ENCODE assay signal across 26 cellular contexts in the genomic region with DNA sequence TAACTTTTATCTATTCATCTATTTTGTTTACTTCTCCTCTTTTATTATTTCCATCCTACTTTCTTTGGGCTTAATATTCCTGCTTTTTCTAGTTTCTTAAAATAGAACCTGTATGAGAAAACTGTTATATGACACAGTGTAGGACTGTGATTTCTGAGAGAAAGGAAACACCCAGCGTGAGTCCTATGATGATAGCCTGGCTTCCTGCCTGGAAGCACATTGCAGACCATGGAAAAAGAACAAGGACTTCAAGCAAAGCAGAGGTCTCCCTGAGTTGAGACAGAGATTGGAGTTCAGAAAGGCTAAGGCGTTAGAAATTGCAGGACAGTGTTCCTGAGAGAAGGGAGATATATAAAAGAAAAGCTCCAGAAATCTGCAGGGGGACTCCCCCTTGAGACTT. TPM values are rescaled to one million over a fixed set of nuclear protein-coding genes. Genes with fewer than 3 reads are reported as not detected.
DNase-seq lines count a peak whose midpoint lies in the region; ATAC-seq and TF ChIP-seq lines count a peak whose summit lies in the region.
"Had no signal": no experiment of that assay in that cellular context is flagged by ENCODE, and none has a peak within 500 bp of the region (broad histone marks: within the 10 kb centered on the region; RNA-seq: fewer than 3 reads in every experiment).

No MANE protein-coding gene starts in this region.

- intact Hi-C loops in left ventricle myocardium superior (cut with micrococcal nuclease) (no loop called here), ovary (cut with DNase I) (no loop called here)

- H3K9me3 ChIP-seq in right atrium auricular region (no peaks in the 10 kb centered on the region), ovary (no peaks in the 10 kb centered on the region)
- H3K9me3 ChIP-seq: BE2C, SJCRH30, tibial nerve had no signal

- H3K4me3 ChIP-seq in right atrium auricular region (no peak overlapping the region), brain microvascular endothelial cell (ENCODE audit: low read depth, low read length) (no peak overlapping the region), fibroblast of the aortic adventitia (ENCODE audit: low read depth, low read length) (no peak overlapping the region), ovary (no peak overlapping the region)
- H3K4me3 ChIP-seq: K562, SJCRH30, tibial nerve had no signal

- DNase-seq in left ventricle myocardium superior (no peak), right atrium auricular region (ENCODE audit: low spot score) (no peak), brain microvascular endothelial cell (peak; percentile 65), fibroblast of the aortic adventitia (ENCODE audit: low read depth) (peak; percentile 59), stromal cell of bone marrow (ENCODE audit: low read depth) (peak; percentile 44), ovary (no peak), HCEC 1CT (no peak), GM03348 (ENCODE audit: low spot score) (no peak)
- DNase-seq: activated CD4-positive, alpha-beta T cell treated with anti-CD3 and anti-CD28 coated beads, Interleukin-2, amount 50 U/mL, for 48 hours; activated CD8-positive, alpha-beta memory T cell treated with anti-CD3 and anti-CD28 coated beads, Interleukin-2, amount 50 U/mL, for 4 hours; activated naive CD4-positive, alpha-beta T cell treated with anti-CD3 and anti-CD28 coated beads, Interleukin-2, amount 10 ng/mL, durations not matched to agents 7 days and 5 days; BE2C; CD8-positive, alpha-beta memory T cell; DMS153; foreskin keratinocyte; left cardiac atrium; mesendoderm; NCI-H2227 treated with DMSO at 0.1 percent for 48 hours; NCI-H526 treated with DMSO at 0.1 percent for 48 hours; nucleus accumbens; SJCRH30; small intestine; stimulated activated CD4-positive, alpha-beta T cell treated with anti-CD3 and anti-CD28 coated beads, Interleukin-1b, Interleukin-23, amount 100 ng/mL, for 48 hours; T-helper 1 cell had no signal

- H3K27ac ChIP-seq in right atrium auricular region (no peak overlapping the region), brain microvascular endothelial cell (no peak overlapping the region), ovary (no peak overlapping the region)
- H3K27ac ChIP-seq: foreskin keratinocyte, SJCRH30, tibial nerve had no signal

- TF ChIP-seq CTCF in right atrium auricular region (IDR thresholded peaks at IDR 0.05), result no peak
- TF ChIP-seq CTCF in brain microvascular endothelial cell (IDR thresholded peaks at IDR 0.05; ENCODE audit: low read depth, low read length, missing control alignments), result no peak
- TF ChIP-seq CTCF in fibroblast of the aortic adventitia (IDR thresholded peaks at IDR 0.05; ENCODE audit: insufficient read depth, low read length), result no peak
- no peak for TF ChIP-seq CTCF in ovary (IDR thresholded peaks at IDR 0.05)

- in situ Hi-C loops in brain microvascular endothelial cell (cut with HindIII; ENCODE audit: low pct_ligation_motif_present, low sequenced_read_pairs), result no loop called here

- 16 to 22% (median 16%) methylated on average over 2 of the region's 2 CpGs for WGBS in ovary, 3 donors

- peak; percentile 88 for ATAC-seq in left ventricle myocardium superior
- ATAC-seq: foreskin keratinocyte, K562 had no signal

- TF ChIP-seq POLR2A in ovary (IDR thresholded peaks at IDR 0.05), result no peak

- no peaks in the 10 kb centered on the region for H3K4me1 ChIP-seq in right atrium auricular region
- H3K4me1 ChIP-seq in ovary (ENCODE audit: insufficient read depth), result no peaks in the 10 kb centered on the region
- H3K4me1 ChIP-seq: BE2C, SJCRH30, tibial nerve had no signal

- H3K27me3 ChIP-seq in right atrium auricular region (no peaks in the 10 kb centered on the region), brain microvascular endothelial cell (replicated peaks) (no peaks in the 10 kb centered on the region), ovary (no peaks in the 10 kb centered on the region)
- H3K27me3 ChIP-seq: tibial nerve had no signal

- TF ChIP-seq EP300 in ovary (IDR thresholded peaks at IDR 0.05), result no peak

- no peaks in the 10 kb centered on the region for H3K36me3 ChIP-seq in right atrium auricular region
- H3K36me3 ChIP-seq in brain microvascular endothelial cell (replicated peaks), result no peaks in the 10 kb centered on the region
- H3K36me3 ChIP-seq in ovary, result no peaks in the 10 kb centered on the region
- H3K36me3 ChIP-seq: BE2C, SJCRH30, tibial nerve had no signal

RNA-seq across cellular contexts. Expression of a gene that starts 7.8 kb away (rescaled TPM):
- total RNA-seq in left ventricle myocardium superior (0.32 TPM), right atrium auricular region (under 1 TPM; 0.30 to 0.55 TPM), fibroblast of the aortic adventitia (ENCODE audit: low replicate concordance) (0.27 and 0.65 TPM in 2 replicates), ovary (under 1 TPM; 0.18 to 0.83 (median 0.35) TPM)
- under 1 TPM; 0.13 to 0.17 TPM for polyA plus RNA-seq in ovary

RNA-seq across cellular contexts. Expression of a gene that starts 53.1 kb away (rescaled TPM):
- total RNA-seq in left ventricle myocardium superior, result 151 TPM
- 100 to 1,000 TPM; 239 to 275 TPM for total RNA-seq in right atrium auricular region
- 3.1 and 3.4 TPM in 2 replicates for total RNA-seq in fibroblast of the aortic adventitia (ENCODE audit: low replicate concordance)
- total RNA-seq in ovary, result 10 to 100 TPM; 22.1 to 62.5 (median 33.6) TPM
- polyA plus RNA-seq in ovary, result 10 to 100 TPM in 1 of 2 donors, 1 to 10 TPM in 1; 1.8 to 17.3 TPM
- total RNA-seq: SJCRH30 had no signal

Comparison
In these comparisons a context has a peak if more than half of its experiments do, and no peak if none do; other contexts are left out.
1. DNase-seq: peak in brain microvascular endothelial cell (single experiment), fibroblast of the aortic adventitia (single experiment) and stromal cell of bone marrow (single experiment); none in left ventricle myocardium superior (single experiment), right atrium auricular region (single experiment), ovary (0 of 5), HCEC 1CT (single experiment) and GM03348 (single experiment).